In the genomic region with DNA sequence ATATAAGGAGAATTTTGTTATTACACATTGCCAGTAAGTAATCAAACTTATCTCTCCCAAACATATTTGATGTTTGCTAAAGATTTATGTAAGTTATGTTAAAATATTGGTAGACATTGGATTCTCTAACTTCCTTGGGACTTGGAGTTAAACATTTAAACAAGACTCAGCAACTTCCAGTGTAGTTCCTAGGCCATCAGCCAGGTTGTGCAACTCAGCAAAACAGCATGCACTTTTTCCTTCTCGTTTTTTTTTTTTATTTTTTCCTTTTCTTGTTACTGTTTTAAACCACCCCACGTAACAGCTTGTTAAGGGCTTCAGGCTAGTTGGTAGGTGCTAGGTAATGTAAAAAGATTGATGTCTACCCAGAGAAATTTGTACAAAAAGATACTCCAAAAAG, we compare ENCODE assay signal across 18 cellular contexts.
A peak's percentile ranks its signal among the peaks of the same experiment; 100 is the strongest.
DNase-seq lines count a peak whose midpoint lies in the region; ATAC-seq and TF ChIP-seq lines count a peak whose summit lies in the region.
"Had no signal": no experiment of that assay in that cellular context is flagged by ENCODE, and none has a peak within 500 bp of the region (broad histone marks: within the 10 kb centered on the region; RNA-seq: fewer than 3 reads in every experiment).

No MANE protein-coding gene starts in this region.

- H3K27me3 ChIP-seq in right cardiac atrium (ENCODE audit: control insufficient read depth, insufficient read depth) (no peaks in the 10 kb centered on the region), uterus (no peaks in the 10 kb centered on the region)
- no peaks in the 10 kb centered on the region for H3K27me3 ChIP-seq in effector memory CD4-positive, alpha-beta T cell (replicated peaks; ENCODE audit: control insufficient read depth, insufficient read depth, low read length, poor library complexity, severe bottlenecking)
- H3K27me3 ChIP-seq: spleen, transverse colon had no signal

- no peaks in the 10 kb centered on the region for H3K36me3 ChIP-seq in uterus
- no peaks in the 10 kb centered on the region for H3K36me3 ChIP-seq in effector memory CD4-positive, alpha-beta T cell (ENCODE audit: control insufficient read depth, insufficient read depth, low read length)
- H3K36me3 ChIP-seq: spleen, transverse colon had no signal

- H3K9me3 Mint-ChIP-seq in chondrocyte (ENCODE audit: low read depth), result no peaks in the 10 kb centered on the region
- H3K9me3 Mint-ChIP-seq: T-helper 2 cell treated with Interferon-gamma antibody and Interleukin-4, amounts not matched to agents 5 μg/mL and 100 μg/mL, for 36 hours had no signal

- H3K4me1 Mint-ChIP-seq in chondrocyte (ENCODE audit: low read depth), result peaks cover 52% of the 10 kb centered on the region
- H3K4me1 Mint-ChIP-seq: natural killer cell had no signal

- ATAC-seq in Right ventricle myocardium inferior (no peak), right cardiac atrium (peak in 1 of 2 donors; percentile 64), HG03460 (IDR thresholded peaks at IDR 0.05; ENCODE audit: unreplicated experiment) (no peak), HG03342 (IDR thresholded peaks at IDR 0.05; ENCODE audit: unreplicated experiment) (no peak)
- ATAC-seq: natural killer cell had no signal

- H3K4me1 ChIP-seq in right cardiac atrium (ENCODE audit: control insufficient read depth, insufficient read depth, low read length) (no peaks in the 10 kb centered on the region), uterus (no peaks in the 10 kb centered on the region)
- no peaks in the 10 kb centered on the region for H3K4me1 ChIP-seq in effector memory CD4-positive, alpha-beta T cell (ENCODE audit: control insufficient read depth, insufficient read depth, low read length, poor library complexity, severe bottlenecking)
- H3K4me1 ChIP-seq: spleen had no signal

- H3K36me3 Mint-ChIP-seq in chondrocyte (ENCODE audit: low read depth), result no peaks in the 10 kb centered on the region
- H3K36me3 Mint-ChIP-seq: natural killer cell had no signal

- DNase-seq in Right ventricle myocardium inferior (ENCODE audit: missing footprints) (peak; percentile 64), cardiac septum (ENCODE audit: low spot score) (no peak), chondrocyte (ENCODE audit: low spot score) (no peak), right cardiac atrium (peak; percentile 21 to 64 (median 50)), uterus (peak; percentile 46 to 57)
- DNase-seq in effector memory CD4-positive, alpha-beta T cell, result no peak
- DNase-seq: activated CD4-positive, alpha-beta T cell treated with anti-CD3 and anti-CD28 coated beads, Interleukin-2, amount 50 U/mL, for 48 hours; activated effector memory CD4-positive, alpha-beta T cell treated with anti-CD3 and anti-CD28 coated beads, Interleukin-2, amount 50 U/mL, for 16 hours; kidney glomerular epithelial cell; natural killer cell; NCI-H187 treated with DMSO at 0.1 percent for 48 hours; NCI-H526 treated with DMSO at 0.1 percent for 48 hours; RPMI8226; spleen; transverse colon had no signal

- intact Hi-C loops in Right ventricle myocardium inferior (cut with DNase I), result no loop called here
- intact Hi-C loops in cardiac septum (cut with DNase I), result no loop called here
- intact Hi-C loops in right cardiac atrium (cut with DNase I), result no loop called here
- intact Hi-C loops in uterus (cut with DNase I; ENCODE audit: low total_unique reads), result no loop called here

- no peaks in the 10 kb centered on the region for H3K27me3 Mint-ChIP-seq in chondrocyte (ENCODE audit: low read depth)

- no peak overlapping the region for H3K4me3 Mint-ChIP-seq in chondrocyte (ENCODE audit: unreplicated experiment)
- H3K4me3 Mint-ChIP-seq: natural killer cell; T-helper 2 cell treated with Interferon-gamma antibody and Interleukin-4, amounts not matched to agents 5 μg/mL and 100 μg/mL, for 36 hours had no signal

- H3K9me3 ChIP-seq in right cardiac atrium (ENCODE audit: control insufficient read depth, low read length) (no peaks in the 10 kb centered on the region), uterus (no peaks in the 10 kb centered on the region)
- H3K9me3 ChIP-seq in effector memory CD4-positive, alpha-beta T cell (ENCODE audit: control insufficient read depth, low read length), result no peaks in the 10 kb centered on the region
- H3K9me3 ChIP-seq: spleen, transverse colon had no signal

- WGBS in right cardiac atrium, result 34% methylated on average over 2 of the region's 2 CpGs

- H3K27ac Mint-ChIP-seq in chondrocyte (ENCODE audit: unreplicated experiment), result peak overlapping the region; percentile 8
- H3K27ac Mint-ChIP-seq: natural killer cell; T-helper 2 cell treated with Interferon-gamma antibody and Interleukin-4, amounts not matched to agents 5 μg/mL and 100 μg/mL, for 36 hours had no signal

- TF ChIP-seq POLR2A in uterus (IDR thresholded peaks at IDR 0.05), result no peak

- TF ChIP-seq CTCF in chondrocyte (IDR thresholded peaks at IDR 0.05) (peak; percentile 51), uterus (IDR thresholded peaks at IDR 0.05) (peak in 1 of 4 experiments; percentile 5)

- H3K4me3 ChIP-seq in right cardiac atrium (ENCODE audit: low read length) (no peak overlapping the region), uterus (no peak overlapping the region)
- H3K4me3 ChIP-seq in effector memory CD4-positive, alpha-beta T cell (ENCODE audit: insufficient read depth, low read depth, low read length, poor library complexity, severe bottlenecking), result no peak overlapping the region
- H3K4me3 ChIP-seq: spleen, transverse colon had no signal

- H3K27ac ChIP-seq in right cardiac atrium (ENCODE audit: low read length) (no peak overlapping the region), uterus (no peak overlapping the region)
- no peak overlapping the region for H3K27ac ChIP-seq in effector memory CD4-positive, alpha-beta T cell (ENCODE audit: insufficient read depth, low read length, poor library complexity, severe bottlenecking)
- H3K27ac ChIP-seq: spleen had no signal

Comparison
In these comparisons a context has a peak if more than half of its experiments do, and no peak if none do; other contexts are left out.
1. DNase-seq: peak in Right ventricle myocardium inferior (single experiment), right cardiac atrium (3 of 3) and uterus (2 of 2); none in cardiac septum (single experiment), chondrocyte (single experiment) and effector memory CD4-positive, alpha-beta T cell (0 of 3).